14 cellular contexts compared by ENCODE assay signal in genomic region chr12:59444932-59445331, GRCh38.
DNase-seq lines count a peak whose midpoint lies in the region; ATAC-seq, FAIRE-seq and TF ChIP-seq lines count a peak whose summit lies in the region.
"Had no signal": no experiment of that assay in that cellular context is flagged by ENCODE, and none has a peak within 500 bp of the region (broad histone marks: within the 10 kb centered on the region; RNA-seq: fewer than 3 reads in every experiment).

No MANE protein-coding gene starts in this region.

- peaks cover 3% of the 10 kb centered on the region for H3K27me3 Mint-ChIP-seq in GM23338 (ENCODE audit: insufficient read depth, low read depth, poor library complexity)

- no peak overlapping the region for H3K9ac ChIP-seq in keratinocyte (ENCODE audit: control insufficient read depth, extremely low read depth, insufficient read depth, low read length)

- H3K27me3 ChIP-seq in GM23338 (ENCODE audit: insufficient read depth): no peaks in the 10 kb centered on the region
- no peaks in the 10 kb centered on the region for H3K27me3 ChIP-seq in keratinocyte (ENCODE audit: control insufficient read depth, extremely low read depth, insufficient read depth, low read length)
- H3K27me3 ChIP-seq: neutrophil had no signal

- H3K9me1 ChIP-seq in keratinocyte (ENCODE audit: control insufficient read depth, extremely low read depth, insufficient read depth, low read length): no peaks in the 10 kb centered on the region

- H3K4me3 ChIP-seq in GM23338 (no peak overlapping the region), keratinocyte (ENCODE audit: control insufficient read depth in 2 of 3, extremely low read depth in 1 of 3, insufficient read depth in 2 of 3, low read depth in 1 of 3, low read length in 3 of 3) (no peak overlapping the region)

- peaks cover 9% of the 10 kb centered on the region for H3K4me1 Mint-ChIP-seq in GM23338

- dilution Hi-C loops in keratinocyte (cut with MboI; ENCODE audit: extremely low pct_ligation_motif_present, low sequenced_read_pairs): no loop called here

- FAIRE-seq in keratinocyte (lab: Jason Lieb, UNC): no peak
- FAIRE-seq: A204.1, urothelium cell line had no signal

- peaks cover 21% of the 10 kb centered on the region for H3K9me3 Mint-ChIP-seq in GM23338

- H3K4me3 Mint-ChIP-seq in GM23338: no peak overlapping the region

- H4K20me1 ChIP-seq in GM23338 (replicated peaks; ENCODE audit: insufficient read depth): no peaks in the 10 kb centered on the region
- H4K20me1 ChIP-seq in keratinocyte (ENCODE audit: control insufficient read depth, extremely low read depth, insufficient read depth, low read length): no peaks in the 10 kb centered on the region

- no peaks in the 10 kb centered on the region for H3K9me2 ChIP-seq in GM23338 (ENCODE audit: insufficient read depth)

- H3K27ac ChIP-seq in GM23338 (ENCODE audit: low read depth) (no peak overlapping the region), keratinocyte (ENCODE audit: control insufficient read depth, insufficient read depth, low read length) (no peak overlapping the region)
- H3K27ac ChIP-seq: HL-60, neutrophil had no signal

- no peak overlapping the region for H3K27ac Mint-ChIP-seq in GM23338

- H3K4me2 ChIP-seq in GM23338: no peak overlapping the region
- H3K4me2 ChIP-seq in keratinocyte (ENCODE audit: control insufficient read depth, extremely low read depth, insufficient read depth, low read depth, low read length): no peak overlapping the region

- no peak for ATAC-seq in GM23338

- H2AFZ ChIP-seq in GM23338 (no peak overlapping the region), keratinocyte (ENCODE audit: control insufficient read depth, low read length) (no peak overlapping the region)

- peaks cover 2% of the 10 kb centered on the region for H3K9me3 ChIP-seq in keratinocyte (ENCODE audit: control insufficient read depth, low read depth, low read length)

- H3K36me3 ChIP-seq in GM23338 (ENCODE audit: insufficient read depth) (no peaks in the 10 kb centered on the region), keratinocyte (ENCODE audit: control insufficient read depth in 2 of 2, extremely low read depth in 1 of 2, insufficient read depth in 2 of 2, low read length in 2 of 2) (no peaks in the 10 kb centered on the region)
- H3K36me3 ChIP-seq: neutrophil had no signal

- no peaks in the 10 kb centered on the region for H3F3A ChIP-seq in GM23338 (replicated peaks; ENCODE audit: low read depth)

- peak; percentile 6 for DNase-seq in NCI-H748 (lab: John Stamatoyannopoulos, UW; ENCODE audit: unreplicated experiment)
- no peak for DNase-seq in NCI-H748 treated with DMSO at 0.1 percent for 48 hours (lab: John Stamatoyannopoulos, UW)
- DNase-seq in GM23338 (ENCODE audit: low spot score): no peak
- peak; percentile 1 for DNase-seq in activated CD4-positive, alpha-beta T cell treated with anti-CD3 and anti-CD28 coated beads, Interleukin-2, amount 50 U/mL, for 4 hours
- DNase-seq in keratinocyte (ENCODE audit: low read depth, low spot score): no peak
- no peak for DNase-seq in D341Med (ENCODE audit: low spot score)
- DNase-seq in superior temporal gyrus (ENCODE audit: extremely low spot score): no peak
- no peak for DNase-seq in NCI-H82 (lab: John Stamatoyannopoulos, UW)
- DNase-seq: NCI-H2081, SHP77 treated with DMSO at 0.1 percent for 48 hours had no signal

- peaks cover 20% of the 10 kb centered on the region; the same call in 2 of the 3 replicates for H3K36me3 Mint-ChIP-seq in GM23338 (ENCODE audit: low read depth)

- TF ChIP-seq CTCF in GM23338 (conservative IDR thresholded peaks at IDR 0.05; ENCODE audit: low read depth in 2 of 2) (peak; percentile 55 to 64), keratinocyte (optimal IDR thresholded peaks at IDR 0.05 in 1 of 3, IDR thresholded peaks at IDR 0.05 in 1 of 3, conservative IDR thresholded peaks at IDR 0.05 in 1 of 3; ENCODE audit: extremely low read depth in 1 of 3, insufficient read depth in 2 of 3, low read length in 3 of 3) (peak in 2 of 3 experiments; percentile 17 to 40)

- H3K79me2 ChIP-seq in GM23338 (replicated peaks; ENCODE audit: insufficient read depth) (no peaks in the 10 kb centered on the region), keratinocyte (ENCODE audit: control insufficient read depth, insufficient read depth, low read length) (no peaks in the 10 kb centered on the region)

- H3K4me1 ChIP-seq in GM23338 (ENCODE audit: insufficient read depth) (peaks cover 9% of the 10 kb centered on the region; the same call in 1 of the 2 replicates), keratinocyte (ENCODE audit: control insufficient read depth, extremely low read depth, insufficient read depth, low read length) (no peaks in the 10 kb centered on the region)

TF ChIP-seq in GM23338, 12 proteins besides CTCF, POLR2A, EP300 and RAD21:
- TF ChIP-seq CREB1 (CRISPR knock-in tag; IDR thresholded peaks at IDR 0.05; ENCODE audit: low read depth) (no peak), STAT1 (IDR thresholded peaks at IDR 0.05; ENCODE audit: unreplicated experiment) (no peak), NANOG (IDR thresholded peaks at IDR 0.05; ENCODE audit: borderline replicate concordance) (no peak), EZH2 (IDR thresholded peaks at IDR 0.05; ENCODE audit: low read depth, unreplicated experiment) (no peak)
- TF ChIP-seq, protein P1, sequence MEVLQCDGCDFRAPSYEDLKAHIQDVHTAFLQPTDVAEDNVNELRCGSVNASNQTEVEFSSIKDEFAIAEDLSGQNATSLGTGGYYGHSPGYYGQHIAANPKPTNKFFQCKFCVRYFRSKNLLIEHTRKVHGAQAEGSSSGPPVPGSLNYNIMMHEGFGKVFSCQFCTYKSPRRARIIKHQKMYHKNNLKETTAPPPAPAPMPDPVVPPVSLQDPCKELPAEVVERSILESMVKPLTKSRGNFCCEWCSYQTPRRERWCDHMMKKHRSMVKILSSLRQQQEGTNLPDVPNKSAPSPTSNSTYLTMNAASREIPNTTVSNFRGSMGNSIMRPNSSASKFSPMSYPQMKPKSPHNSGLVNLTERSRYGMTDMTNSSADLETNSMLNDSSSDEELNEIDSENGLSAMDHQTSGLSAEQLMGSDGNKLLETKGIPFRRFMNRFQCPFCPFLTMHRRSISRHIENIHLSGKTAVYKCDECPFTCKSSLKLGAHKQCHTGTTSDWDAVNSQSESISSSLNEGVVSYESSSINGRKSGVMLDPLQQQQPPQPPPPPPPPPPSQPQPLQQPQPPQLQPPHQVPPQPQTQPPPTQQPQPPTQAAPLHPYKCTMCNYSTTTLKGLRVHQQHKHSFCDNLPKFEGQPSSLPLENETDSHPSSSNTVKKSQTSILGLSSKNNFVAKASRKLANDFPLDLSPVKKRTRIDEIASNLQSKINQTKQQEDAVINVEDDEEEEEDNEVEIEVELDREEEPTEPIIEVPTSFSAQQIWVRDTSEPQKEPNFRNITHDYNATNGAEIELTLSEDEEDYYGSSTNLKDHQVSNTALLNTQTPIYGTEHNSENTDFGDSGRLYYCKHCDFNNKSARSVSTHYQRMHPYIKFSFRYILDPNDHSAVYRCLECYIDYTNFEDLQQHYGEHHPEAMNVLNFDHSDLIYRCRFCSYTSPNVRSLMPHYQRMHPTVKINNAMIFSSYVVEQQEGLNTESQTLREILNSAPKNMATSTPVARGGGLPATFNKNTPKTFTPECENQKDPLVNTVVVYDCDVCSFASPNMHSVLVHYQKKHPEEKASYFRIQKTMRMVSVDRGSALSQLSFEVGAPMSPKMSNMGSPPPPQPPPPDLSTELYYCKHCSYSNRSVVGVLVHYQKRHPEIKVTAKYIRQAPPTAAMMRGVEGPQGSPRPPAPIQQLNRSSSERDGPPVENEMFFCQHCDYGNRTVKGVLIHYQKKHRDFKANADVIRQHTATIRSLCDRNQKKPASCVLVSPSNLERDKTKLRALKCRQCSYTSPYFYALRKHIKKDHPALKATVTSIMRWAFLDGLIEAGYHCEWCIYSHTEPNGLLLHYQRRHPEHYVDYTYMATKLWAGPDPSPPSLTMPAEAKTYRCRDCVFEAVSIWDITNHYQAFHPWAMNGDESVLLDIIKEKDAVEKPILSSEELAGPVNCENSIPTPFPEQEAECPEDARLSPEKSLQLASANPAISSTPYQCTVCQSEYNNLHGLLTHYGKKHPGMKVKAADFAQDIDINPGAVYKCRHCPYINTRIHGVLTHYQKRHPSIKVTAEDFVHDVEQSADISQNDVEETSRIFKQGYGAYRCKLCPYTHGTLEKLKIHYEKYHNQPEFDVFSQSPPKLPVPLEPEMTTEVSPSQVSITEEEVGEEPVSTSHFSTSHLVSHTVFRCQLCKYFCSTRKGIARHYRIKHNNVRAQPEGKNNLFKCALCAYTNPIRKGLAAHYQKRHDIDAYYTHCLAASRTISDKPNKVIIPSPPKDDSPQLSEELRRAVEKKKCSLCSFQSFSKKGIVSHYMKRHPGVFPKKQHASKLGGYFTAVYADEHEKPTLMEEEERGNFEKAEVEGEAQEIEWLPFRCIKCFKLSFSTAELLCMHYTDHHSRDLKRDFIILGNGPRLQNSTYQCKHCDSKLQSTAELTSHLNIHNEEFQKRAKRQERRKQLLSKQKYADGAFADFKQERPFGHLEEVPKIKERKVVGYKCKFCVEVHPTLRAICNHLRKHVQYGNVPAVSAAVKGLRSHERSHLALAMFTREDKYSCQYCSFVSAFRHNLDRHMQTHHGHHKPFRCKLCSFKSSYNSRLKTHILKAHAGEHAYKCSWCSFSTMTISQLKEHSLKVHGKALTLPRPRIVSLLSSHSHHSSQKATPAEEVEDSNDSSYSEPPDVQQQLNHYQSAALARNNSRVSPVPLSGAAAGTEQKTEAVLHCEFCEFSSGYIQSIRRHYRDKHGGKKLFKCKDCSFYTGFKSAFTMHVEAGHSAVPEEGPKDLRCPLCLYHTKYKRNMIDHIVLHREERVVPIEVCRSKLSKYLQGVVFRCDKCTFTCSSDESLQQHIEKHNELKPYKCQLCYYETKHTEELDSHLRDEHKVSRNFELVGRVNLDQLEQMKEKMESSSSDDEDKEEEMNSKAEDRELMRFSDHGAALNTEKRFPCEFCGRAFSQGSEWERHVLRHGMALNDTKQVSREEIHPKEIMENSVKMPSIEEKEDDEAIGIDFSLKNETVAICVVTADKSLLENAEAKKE (CRISPR knock-in tag; IDR thresholded peaks at IDR 0.05): no peak
TF ChIP-seq in GM23338: peak in this region for 0.

Comparison
In these comparisons a context has a peak if more than half of its experiments do, and no peak if none do; other contexts are left out.
1. DNase-seq: peak in NCI-H748 (single experiment) and activated CD4-positive, alpha-beta T cell treated with anti-CD3 and anti-CD28 coated beads, Interleukin-2, amount 50 U/mL, for 4 hours (2 of 2); none in NCI-H748 treated with DMSO at 0.1 percent for 48 hours (single experiment), GM23338 (single experiment), keratinocyte (single experiment), D341Med (single experiment), superior temporal gyrus (single experiment) and NCI-H82 (single experiment).